Comparison of ENCODE assay signal across 25 cellular contexts in genomic region chr21:31845151-31845550, GRCh38. TPM values are rescaled to one million over a fixed set of nuclear protein-coding genes. Genes with fewer than 3 reads are reported as not detected.
DNase-seq lines count a peak whose midpoint lies in the region; ATAC-seq, FAIRE-seq and TF ChIP-seq lines count a peak whose summit lies in the region.
"Had no signal": no experiment of that assay in that cellular context is flagged by ENCODE, and none has a peak within 500 bp of the region (broad histone marks: within the 10 kb centered on the region; RNA-seq: fewer than 3 reads in every experiment).

No MANE protein-coding gene starts in this region.

- H3K56ac ChIP-seq in H1 (replicated peaks; ENCODE audit: insufficient read length, low read depth, low read length): no peak overlapping the region

- TF ChIP-seq RAD21 in H1 (IDR thresholded peaks at IDR 0.05 in 1 of 2, conservative IDR thresholded peaks at IDR 0.05 in 1 of 2; ENCODE audit: low read depth in 2 of 2, low read length in 2 of 2): no peak

- H3K4me1 Mint-ChIP-seq in GM23338 (peaks cover 12% of the 10 kb centered on the region), mesothelial cell of epicardium (peaks cover 27% of the 10 kb centered on the region)
- H3K4me1 Mint-ChIP-seq: B cell; CD4-positive, CD25-positive, alpha-beta regulatory T cell had no signal

- no peak overlapping the region for H3K4me3 ChIP-seq in GM23338
- H3K4me3 ChIP-seq in H1 (ENCODE audit: extremely low read depth in 1 of 4, insufficient read depth in 2 of 4, low read depth in 3 of 4, low read length in 4 of 4): no peak overlapping the region
- H3K4me3 ChIP-seq: BLaER1, GM12878 had no signal

- H3K27ac ChIP-seq in GM23338 (ENCODE audit: low read depth) (no peak overlapping the region), H1 (ENCODE audit: low read depth, low read length) (no peak overlapping the region)
- H3K27ac ChIP-seq: 22Rv1, BLaER1, C4-2B had no signal

- H3K27ac Mint-ChIP-seq in GM23338: no peak overlapping the region
- peak overlapping the region; percentile 47 for H3K27ac Mint-ChIP-seq in mesothelial cell of epicardium
- H3K27ac Mint-ChIP-seq: B cell; CD8-positive, alpha-beta T cell had no signal

- no peak for TF ChIP-seq EP300 in H1 (IDR thresholded peaks at IDR 0.05; ENCODE audit: borderline replicate concordance in 1 of 2, low read depth in 2 of 2, low read length in 2 of 2)

- no peaks in the 10 kb centered on the region for H3K9me3 ChIP-seq in H1 (ENCODE audit: insufficient read depth in 2 of 2, low read depth in 1 of 2, low read length in 1 of 2)
- H3K9me3 ChIP-seq: BLaER1, Caco-2 had no signal

- no peaks in the 10 kb centered on the region for H3K79me1 ChIP-seq in H1 (ENCODE audit: low read depth, low read length)

- H3K4me1 ChIP-seq in GM23338 (ENCODE audit: insufficient read depth) (peaks cover 16% of the 10 kb centered on the region; the same call in 1 of the 2 replicates), H1 (replicated peaks in 1 of 4; ENCODE audit: control insufficient read depth in 3 of 4, insufficient read depth in 4 of 4, low read length in 3 of 4) (peaks cover 0 to 6% (median 3%) of the 10 kb centered on the region in 4 experiments; a peak in 4 of 7 replicates)
- H3K4me1 ChIP-seq: BLaER1, Caco-2 had no signal

- H3K9me2 ChIP-seq in GM23338 (ENCODE audit: insufficient read depth): 0 out of 2 replicates have a peak, but pooled peaks cover 3% of the 10 kb centered on the region

- CTCF ChIA-PET in H1 (lab: Charles Lee; ENCODE audit: partially characterized antibody): interaction anchor here (0.7 to 1.0 kb wide), 4 partner anchors 10 to 21 kb away, joined by 3 read pairs; no protein-coding TSS in a partner anchor

- H3F3A ChIP-seq in GM23338 (replicated peaks; ENCODE audit: low read depth): no peaks in the 10 kb centered on the region

- H3K9me3 Mint-ChIP-seq in GM23338 (no peaks in the 10 kb centered on the region), mesothelial cell of epicardium (no peaks in the 10 kb centered on the region)
- H3K9me3 Mint-ChIP-seq: CD4-positive, CD25-positive, alpha-beta regulatory T cell; CD8-positive, alpha-beta T cell had no signal

- H3K4me2 ChIP-seq in GM23338 (peak overlapping the region; percentile 13), H1 (ENCODE audit: insufficient read depth in 1 of 2, low read depth in 2 of 2, low read length in 2 of 2) (no peak overlapping the region)
- H3K4me2 ChIP-seq: BLaER1 had no signal

- no peaks in the 10 kb centered on the region for H3K79me2 ChIP-seq in GM23338 (replicated peaks; ENCODE audit: insufficient read depth)
- no peaks in the 10 kb centered on the region for H3K79me2 ChIP-seq in H1 (ENCODE audit: control insufficient read depth in 1 of 2, insufficient read depth in 2 of 2, low read length in 2 of 2)

- H2AK5ac ChIP-seq in H1 (ENCODE audit: low read depth, low read length): no peak overlapping the region

- no peak overlapping the region for H2BK12ac ChIP-seq in H1 (ENCODE audit: low read depth, low read length)

- H4K20me1 ChIP-seq in GM23338 (replicated peaks; ENCODE audit: insufficient read depth) (no peaks in the 10 kb centered on the region), H1 (replicated peaks in 1 of 2; ENCODE audit: control insufficient read depth in 1 of 2, insufficient read depth in 2 of 2, low read length in 2 of 2) (no peaks in the 10 kb centered on the region)
- H4K20me1 ChIP-seq: BLaER1 had no signal

- peak; percentile 47 for DNase-seq in GM23338 (ENCODE audit: low spot score)
- no peak for DNase-seq in H1 (ENCODE audit: low read depth in 1 of 2, low spot score in 2 of 2)
- peak; percentile 5 for DNase-seq in iPS DF 4.7 (ENCODE audit: extremely low read depth, low spot score)
- DNase-seq in mesothelial cell of epicardium (ENCODE audit: low spot score in 2 of 2, unreplicated experiment in 2 of 2): no peak
- DNase-seq in activated T-cell treated with anti-CD3 and anti-CD28 coated beads for 4 hours: no peak
- DNase-seq in NCI-H1930 (lab: John Stamatoyannopoulos, UW): no peak
- DNase-seq in activated CD4-positive, alpha-beta T cell treated with anti-CD3 and anti-CD28 coated beads, Interleukin-2, amount 50 U/mL, for 48 hours: no peak
- DNase-seq: Caco-2; CD4-positive, CD25-positive, alpha-beta regulatory T cell; CD8-positive, alpha-beta T cell; DMS153; DND-41; GDM1; GOT3; H7 had no signal

- no peak overlapping the region for H3K23ac ChIP-seq in H1 (ENCODE audit: insufficient read length)

- H3K36me3 ChIP-seq in GM23338 (ENCODE audit: insufficient read depth) (no peaks in the 10 kb centered on the region), H1 (ENCODE audit: control insufficient read depth in 2 of 4, insufficient read depth in 4 of 4, low read length in 3 of 4) (no peaks in the 10 kb centered on the region)
- H3K36me3 ChIP-seq: BLaER1 had no signal

- H4K5ac ChIP-seq in H1 (ENCODE audit: insufficient read length, low read depth, low read length): no peak overlapping the region

- H3K36me3 Mint-ChIP-seq in GM23338 (ENCODE audit: low read depth) (no peaks in the 10 kb centered on the region), mesothelial cell of epicardium (no peaks in the 10 kb centered on the region)
- H3K36me3 Mint-ChIP-seq: CD4-positive, CD25-positive, alpha-beta regulatory T cell; CD8-positive, alpha-beta T cell had no signal

- H4K8ac ChIP-seq in H1 (ENCODE audit: extremely low read depth, insufficient read depth, low read length): no peak overlapping the region

- peak; percentile 83 for ATAC-seq in GM23338
- no peak for ATAC-seq in GM19351 (IDR thresholded peaks at IDR 0.05; ENCODE audit: unreplicated experiment)
- ATAC-seq: CD8-positive, alpha-beta T cell; GM12878; HCT116 had no signal

- no peak for TF ChIP-seq POLR2A in H1 (IDR thresholded peaks at IDR 0.05; ENCODE audit: control extremely low read depth in 1 of 2, low read depth in 2 of 2, low read length in 2 of 2)

- H2BK5ac ChIP-seq in H1 (ENCODE audit: low read depth, low read length): no peak overlapping the region

- H3K4me3 Mint-ChIP-seq in GM23338 (no peak overlapping the region), mesothelial cell of epicardium (no peak overlapping the region)
- H3K4me3 Mint-ChIP-seq: B cell; CD4-positive, CD25-positive, alpha-beta regulatory T cell; CD8-positive, alpha-beta T cell had no signal

- H2BK15ac ChIP-seq in H1 (ENCODE audit: low read length): no peak overlapping the region

- TF ChIP-seq CTCF in GM23338 (conservative IDR thresholded peaks at IDR 0.05; ENCODE audit: low read depth in 2 of 2) (peak; percentile 31 to 44), H1 (IDR thresholded peaks at IDR 0.05; ENCODE audit: control extremely low read depth in 1 of 3, insufficient read depth in 1 of 3, low read depth in 1 of 3, low read length in 3 of 3) (peak in 2 of 3 experiments; percentile 14 to 49; a peak in 3 of 4 replicates), mesothelial cell of epicardium (IDR thresholded peaks at IDR 0.05; ENCODE audit: unreplicated experiment) (no peak)

- H3K14ac ChIP-seq in H1 (ENCODE audit: insufficient read length): no peak overlapping the region

- H3K18ac ChIP-seq in H1 (ENCODE audit: extremely low read depth, low read length): no peak overlapping the region

- H2AFZ ChIP-seq in GM23338: peak overlapping the region; percentile 95; the same call in 1 of the 2 replicates
- H2AFZ ChIP-seq in H1 (ENCODE audit: low read length): peak overlapping the region; percentile 88; the same call in 1 of the 2 replicates

- H3K9ac ChIP-seq in H1 (replicated peaks in 1 of 4; ENCODE audit: extremely low read depth in 1 of 4, low read depth in 3 of 4, low read length in 3 of 4): no peak overlapping the region
- H3K9ac ChIP-seq: BLaER1 had no signal

- H3K27me3 ChIP-seq in GM23338 (ENCODE audit: insufficient read depth) (no peaks in the 10 kb centered on the region), H1 (replicated peaks in 1 of 4; ENCODE audit: control insufficient read depth in 3 of 4, extremely low read depth in 1 of 4, insufficient read depth in 3 of 4, low read length in 3 of 4) (no peaks in the 10 kb centered on the region)
- H3K27me3 ChIP-seq: BLaER1 had no signal

- no peak overlapping the region for H2BK120ac ChIP-seq in H1 (replicated peaks; ENCODE audit: low read depth, low read length)

- POLR2A ChIA-PET in H1 (lab: Charles Lee; ENCODE audit: partially characterized antibody): no interaction called here

- H2BK20ac ChIP-seq in H1 (ENCODE audit: low read length): 0 out of 2 replicates have a peak overlapping the region, but pooled peaks have one; percentile 8

- H3K27me3 Mint-ChIP-seq in GM23338 (ENCODE audit: insufficient read depth, low read depth, poor library complexity) (peaks cover 2% of the 10 kb centered on the region), mesothelial cell of epicardium (ENCODE audit: low read depth) (no peaks in the 10 kb centered on the region)

- no peak overlapping the region for H4K91ac ChIP-seq in H1 (replicated peaks; ENCODE audit: insufficient read length, low read length)

- FAIRE-seq in H1 (lab: Jason Lieb, UNC): no peak
- FAIRE-seq: A204.1, GM12878, GM18507, GM19239 had no signal

- no peak overlapping the region for H3K4ac ChIP-seq in H1 (replicated peaks; ENCODE audit: insufficient read length, low read depth, low read length)

- no peaks in the 10 kb centered on the region for H3K23me2 ChIP-seq in H1 (ENCODE audit: low read depth, low read length)

- 56% methylated on average over 6 of the region's 6 CpGs; no CpG with 5 or more reads in 1 of the 2 experiments for WGBS in H1 (ENCODE audit: extremely low coverage in 1 of 2, insufficient coverage in 1 of 2, insufficient read length in 1 of 2, insufficient replicate concordance in 2 of 2, low coverage in 1 of 2, low lambda C conversion rate in 2 of 2, missing lambda C conversion rate in 1 of 2), 2 experiments

TF ChIP-seq in H1, 55 proteins besides CTCF, POLR2A, EP300 and RAD21 (continues in another document):
- TF ChIP-seq CEBPB (IDR thresholded peaks at IDR 0.05; ENCODE audit: low read depth, low read length) (no peak), KDM4A (IDR thresholded peaks at IDR 0.05; ENCODE audit: low read depth, low read length, severe bottlenecking) (no peak), POU5F1 (IDR thresholded peaks at IDR 0.05; ENCODE audit: low read depth, low read length) (no peak), BACH1 (IDR thresholded peaks at IDR 0.05; ENCODE audit: low read length) (no peak)

RNA-seq across cellular contexts. Expression of gene HUNK, which starts 27.7 kb away (rescaled TPM):
- total RNA-seq in GM23338 (2014; rRNA removed; shearing (Covaris generic)): 5.1 and 14.8 TPM in 2 replicates
- polyA plus RNA-seq in GM23338 (2016; fragmentation: Nextera tagmentation; extraction: Ambion mirVana): 1.6 and 2.9 TPM in 2 replicates
- 10.2 and 16.7 TPM in 2 replicates for total RNA-seq in H1 (2021; fragmentation: NEBNext Ultra II Directional; extraction: Animal tissue kit (Norgen Biotek cat#: 25700))
- 1.9 and 2.6 TPM in 2 replicates for polyA plus RNA-seq in H1 (2011; rRNA removed)
- polyA plus RNA-seq in H1 (2011; cell fraction: cytosol; rRNA removed): 3.1 TPM
- polyA plus RNA-seq in H1 (2011; cell fraction: nucleus; rRNA removed): 3.9 TPM
- 3.4 to 5.2 TPM (median 4.6 TPM) in 4 replicates for polyA plus RNA-seq in H1 (2012, experiment 1 of 2)
- polyA plus RNA-seq in H1 (2012, experiment 2 of 2): 1.9 TPM
- 3.2 TPM for polyA plus RNA-seq in H1 (2013, experiment 1 of 2)
- 3.0 TPM for polyA plus RNA-seq in H1 (2013, experiment 2 of 2)
- polyA minus RNA-seq in H1 (2011; rRNA and poly(A)+ RNA removed): 4.3 and 6.1 TPM in 2 replicates
- 3.5 TPM for polyA minus RNA-seq in H1 (2011; cell fraction: cytosol; rRNA and poly(A)+ RNA removed)
- polyA minus RNA-seq in H1 (2011; cell fraction: nucleus; rRNA and poly(A)+ RNA removed): 3.7 TPM
- 58.8 to 61.4 TPM (median 60.6 TPM) in 3 replicates for total RNA-seq in mesothelial cell of epicardium
- total RNA-seq: CD4-positive, CD25-positive, alpha-beta regulatory T cell; CD8-positive, alpha-beta T cell had no signal
- polyA plus RNA-seq: CD4-positive, CD25-positive, alpha-beta regulatory T cell had no signal

Comparison
In these comparisons a context has a peak if more than half of its experiments do, and no peak if none do; other contexts are left out.
1. DNase-seq: peak in GM23338 (single experiment) and iPS DF 4.7 (single experiment); none in H1 (0 of 2), mesothelial cell of epicardium (0 of 2), activated T-cell treated with anti-CD3 and anti-CD28 coated beads for 4 hours (single experiment), NCI-H1930 (0 of 2) and activated CD4-positive, alpha-beta T cell treated with anti-CD3 and anti-CD28 coated beads, Interleukin-2, amount 50 U/mL, for 48 hours (0 of 2).